Comparison of ENCODE assay signal across 10 cellular contexts in genomic region chr6:47484616-47485015, GRCh38. TPM values are rescaled to one million over a fixed set of nuclear protein-coding genes. Genes with fewer than 3 reads are reported as not detected.
DNase-seq lines count a peak whose midpoint lies in the region; ATAC-seq and TF ChIP-seq lines count a peak whose summit lies in the region.
"Had no signal": no experiment of that assay in that cellular context is flagged by ENCODE, and none has a peak within 500 bp of the region (broad histone marks: within the 10 kb centered on the region; RNA-seq: fewer than 3 reads in every experiment).

No MANE protein-coding gene starts in this region.

- no peak overlapping the region for H2BK15ac ChIP-seq in mesenchymal stem cell (ENCODE audit: low read depth, poor library complexity, severe bottlenecking)

- in situ Hi-C loops in mammary epithelial cell (cut with MboI; ENCODE audit: low sequenced_read_pairs in 2 of 2): no loop called here

- TF ChIP-seq CTCF in AG09309 (IDR thresholded peaks at IDR 0.05; ENCODE audit: control insufficient read depth, insufficient read depth, low read depth, low read length, missing control alignments) (no peak), KMS-11 (conservative IDR thresholded peaks at IDR 0.05; ENCODE audit: low read depth, low read length) (no peak), mammary epithelial cell (conservative IDR thresholded peaks at IDR 0.05 in 1 of 2, IDR thresholded peaks at IDR 0.05 in 1 of 2; ENCODE audit: extremely low read depth in 1 of 2, insufficient read depth in 1 of 2, low read depth in 1 of 2, low read length in 2 of 2) (no peak), esophagus muscularis mucosa (IDR thresholded peaks at IDR 0.05) (no peak)

- no peak for TF ChIP-seq EP300 in esophagus muscularis mucosa (IDR thresholded peaks at IDR 0.05)

- no peak overlapping the region for H3K4me3 ChIP-seq in AG09309 (ENCODE audit: control insufficient read depth, low read depth, low read length)
- no peak overlapping the region for H3K4me3 ChIP-seq in KMS-11 (IDR thresholded peaks at IDR 0.05; ENCODE audit: insufficient read depth, low read depth, low read length)
- H3K4me3 ChIP-seq in mammary epithelial cell (replicated peaks in 1 of 3; ENCODE audit: insufficient read depth in 1 of 3, low read depth in 2 of 3, low read length in 3 of 3): no peak overlapping the region
- peak overlapping the region in 1 of 2 experiments; percentile 38 for H3K4me3 ChIP-seq in mesenchymal stem cell (ENCODE audit: insufficient read depth in 1 of 2, low read depth in 1 of 2, low read length in 2 of 2)
- no peak overlapping the region for H3K4me3 ChIP-seq in esophagus muscularis mucosa
- H3K4me3 ChIP-seq: MG63 had no signal

- TF ChIP-seq POLR2A in esophagus muscularis mucosa (IDR thresholded peaks at IDR 0.05; ENCODE audit: low read depth): no peak

- no peak overlapping the region for H3K23ac ChIP-seq in mesenchymal stem cell (ENCODE audit: low read length in 2 of 2)

- peaks cover 53% of the 10 kb centered on the region for H3K4me1 ChIP-seq in KMS-11 (ENCODE audit: low read depth, poor library complexity, severe bottlenecking)
- peaks cover 28% of the 10 kb centered on the region for H3K4me1 ChIP-seq in mammary epithelial cell (ENCODE audit: insufficient read depth, low read length)
- H3K4me1 ChIP-seq in mesenchymal stem cell (ENCODE audit: control insufficient read depth, insufficient read depth, low read depth, low read length): peaks cover 9% of the 10 kb centered on the region
- H3K4me1 ChIP-seq in esophagus muscularis mucosa: peaks cover 9 to 47% (median 41%) of the 10 kb centered on the region in 4 donors

- H3K27ac ChIP-seq in KMS-11: no peak overlapping the region
- peak overlapping the region; percentile 48 for H3K27ac ChIP-seq in mammary epithelial cell (ENCODE audit: insufficient read depth, low read depth, low read length)
- H3K27ac ChIP-seq in mesenchymal stem cell (ENCODE audit: low read length, poor library complexity, severe bottlenecking): peak overlapping the region; percentile 65
- no peak overlapping the region for H3K27ac ChIP-seq in esophagus muscularis mucosa (replicated peaks in 1 of 4)

- no peak overlapping the region for H3K18ac ChIP-seq in mesenchymal stem cell (ENCODE audit: low read depth in 1 of 2, low read length in 2 of 2)

- no peak for ATAC-seq in GM18873 (IDR thresholded peaks at IDR 0.05; ENCODE audit: low FRiP score, unreplicated experiment)

- no peak overlapping the region for H2BK5ac ChIP-seq in mesenchymal stem cell (ENCODE audit: low read depth, low read length, poor library complexity, severe bottlenecking)

- no peak overlapping the region for H3K9ac ChIP-seq in KMS-11
- H3K9ac ChIP-seq in mammary epithelial cell (ENCODE audit: insufficient read depth, low read length): no peak overlapping the region
- H3K9ac ChIP-seq in mesenchymal stem cell (ENCODE audit: low read length): peak overlapping the region; percentile 68

- H4K8ac ChIP-seq in mesenchymal stem cell (ENCODE audit: low read length): no peak overlapping the region

- no peaks in the 10 kb centered on the region for H3K36me3 ChIP-seq in KMS-11 (ENCODE audit: insufficient read depth)
- H3K36me3 ChIP-seq in mammary epithelial cell (ENCODE audit: insufficient read depth, low read length): no peaks in the 10 kb centered on the region
- no peaks in the 10 kb centered on the region for H3K36me3 ChIP-seq in mesenchymal stem cell (ENCODE audit: control insufficient read depth in 1 of 2, insufficient read depth in 2 of 2, low read depth in 1 of 2, low read length in 2 of 2)
- H3K36me3 ChIP-seq in esophagus muscularis mucosa: no peaks in the 10 kb centered on the region
- H3K36me3 ChIP-seq: MG63 had no signal

- no peak overlapping the region for H2BK12ac ChIP-seq in mesenchymal stem cell (ENCODE audit: low read length in 2 of 2)

- no peak overlapping the region for H2AFZ ChIP-seq in KMS-11 (ENCODE audit: low read depth)
- H2AFZ ChIP-seq in mammary epithelial cell (ENCODE audit: low read depth, low read length): no peak overlapping the region
- H2AFZ ChIP-seq in mesenchymal stem cell (ENCODE audit: low read depth, low read length): no peak overlapping the region

- H3K9me3 ChIP-seq in mammary epithelial cell (replicated peaks; ENCODE audit: insufficient read depth, low read length): no peaks in the 10 kb centered on the region
- no peaks in the 10 kb centered on the region for H3K9me3 ChIP-seq in mesenchymal stem cell (ENCODE audit: control insufficient read depth, low read length)
- no peaks in the 10 kb centered on the region for H3K9me3 ChIP-seq in esophagus muscularis mucosa
- H3K9me3 ChIP-seq: MG63 had no signal

- H4K20me1 ChIP-seq in KMS-11 (ENCODE audit: insufficient read depth) (peaks cover 10% of the 10 kb centered on the region; the same call in 1 of the 2 replicates), mammary epithelial cell (ENCODE audit: insufficient read depth, low read length) (peaks cover 31% of the 10 kb centered on the region)

- no peak overlapping the region for H2BK120ac ChIP-seq in mesenchymal stem cell (ENCODE audit: low read depth, low read length)

- no peak overlapping the region for H4K91ac ChIP-seq in mesenchymal stem cell (ENCODE audit: low read length)

- no peak overlapping the region for H2AK5ac ChIP-seq in mesenchymal stem cell (ENCODE audit: low read length, severe bottlenecking)

- 0 out of 2 replicates have a peak overlapping the region, but pooled peaks have one; percentile 25 for H3K4me2 ChIP-seq in KMS-11
- peak overlapping the region; percentile 64 for H3K4me2 ChIP-seq in mammary epithelial cell (ENCODE audit: insufficient read depth, low read depth, low read length)
- peak overlapping the region; percentile 39 for H3K4me2 ChIP-seq in mesenchymal stem cell (ENCODE audit: low read length, poor library complexity, severe bottlenecking)

- H3K79me2 ChIP-seq in KMS-11 (ENCODE audit: insufficient read depth, low read depth) (peaks cover 85% of the 10 kb centered on the region), mammary epithelial cell (ENCODE audit: insufficient read depth, low read length) (peaks cover 84% of the 10 kb centered on the region)

- dilution Hi-C loops in mammary epithelial cell (cut with HindIII; ENCODE audit: low sequenced_read_pairs): no loop called here

- DNase-seq in AG09309 (ENCODE audit: low read depth) (peak; percentile 69), mammary epithelial cell (peak; percentile 87), mesenchymal stem cell (peak; percentile 85), SW480 (ENCODE audit: low spot score) (no peak), esophagus muscularis mucosa (ENCODE audit: extremely low spot score) (no peak)
- no peak for DNase-seq in activated effector memory CD4-positive, alpha-beta T cell treated with anti-CD3 and anti-CD28 coated beads, Interleukin-2, amount 50 U/mL, for 16 hours
- DNase-seq: MG63; stimulated activated CD4-positive, alpha-beta T cell treated with anti-CD3 and anti-CD28 coated beads, Interleukin-4, amount 100 ng/mL, for 1 hour had no signal

- WGBS in mammary epithelial cell (ENCODE audit: low coverage, missing lambda C conversion rate): 64% methylated on average over 3 of the region's 3 CpGs
- WGBS in mesenchymal stem cell: 0% methylated on average over 1 of the region's 3 CpGs
- WGBS in esophagus muscularis mucosa: 85% methylated on average over 3 of the region's 3 CpGs

- no TSS peak for BruUV-seq in mammary epithelial cell (replicated peaks; lab: Mats Ljungman, UMichigan)

- H3K79me1 ChIP-seq in mesenchymal stem cell (replicated peaks; ENCODE audit: low read length, poor library complexity, severe bottlenecking): no peaks in the 10 kb centered on the region

- no peak overlapping the region for H3K14ac ChIP-seq in mesenchymal stem cell (ENCODE audit: low read length in 2 of 2)

- H3K27me3 ChIP-seq in KMS-11 (ENCODE audit: insufficient read depth, low read depth): no peaks in the 10 kb centered on the region
- no peaks in the 10 kb centered on the region for H3K27me3 ChIP-seq in mammary epithelial cell (ENCODE audit: insufficient read depth, low read length)
- no peaks in the 10 kb centered on the region for H3K27me3 ChIP-seq in mesenchymal stem cell (ENCODE audit: control insufficient read depth in 1 of 2, insufficient read depth in 1 of 2, low read length in 2 of 2)
- no peaks in the 10 kb centered on the region for H3K27me3 ChIP-seq in esophagus muscularis mucosa
- H3K27me3 ChIP-seq: MG63 had no signal

- CTCF ChIA-PET in mammary epithelial cell (lab: Charles Lee; ENCODE audit: low non-redundant PET): no interaction called here

- H3K4ac ChIP-seq in mesenchymal stem cell (ENCODE audit: low read depth in 1 of 2, low read length in 2 of 2): no peak overlapping the region

- intact Hi-C loops in mammary epithelial cell (cut with micrococcal nuclease) (no loop called here), esophagus muscularis mucosa (cut with DNase I) (no loop called here)

RNA-seq across cellular contexts. Expression of gene CD2AP, which starts 7.0 kb away (rescaled TPM):
- 10 to 100 TPM; 20.0 to 28.1 TPM for total RNA-seq in mammary epithelial cell
- polyA plus RNA-seq in mammary epithelial cell: 7.7 TPM
- 22.0 TPM for polyA minus RNA-seq in mammary epithelial cell
- 26.3 TPM for polyA plus RNA-seq in mesenchymal stem cell (2013, experiment 1 of 2)
- 27.6 TPM for polyA plus RNA-seq in mesenchymal stem cell (2013, experiment 2 of 2)
- 10 to 100 TPM; 17.2 to 20.7 (median 20.0) TPM for total RNA-seq in esophagus muscularis mucosa

Comparison
In these comparisons a context has a peak if more than half of its experiments do, and no peak if none do; other contexts are left out.
1. DNase-seq: peak in AG09309 (single experiment), mammary epithelial cell (single experiment) and mesenchymal stem cell (single experiment); none in activated effector memory CD4-positive, alpha-beta T cell treated with anti-CD3 and anti-CD28 coated beads, Interleukin-2, amount 50 U/mL, for 16 hours (single experiment), SW480 (single experiment) and esophagus muscularis mucosa (single experiment).
2. H3K27ac ChIP-seq: peak in mammary epithelial cell (single experiment) and mesenchymal stem cell (single experiment); none in KMS-11 (single experiment) and esophagus muscularis mucosa (0 of 4).
3. Peak in every context shown above with its lines, with median percentiles within 50 percentile points of each other: H3K4me2 ChIP-seq.